8 cellular contexts compared by ENCODE assay signal in the genomic region with DNA sequence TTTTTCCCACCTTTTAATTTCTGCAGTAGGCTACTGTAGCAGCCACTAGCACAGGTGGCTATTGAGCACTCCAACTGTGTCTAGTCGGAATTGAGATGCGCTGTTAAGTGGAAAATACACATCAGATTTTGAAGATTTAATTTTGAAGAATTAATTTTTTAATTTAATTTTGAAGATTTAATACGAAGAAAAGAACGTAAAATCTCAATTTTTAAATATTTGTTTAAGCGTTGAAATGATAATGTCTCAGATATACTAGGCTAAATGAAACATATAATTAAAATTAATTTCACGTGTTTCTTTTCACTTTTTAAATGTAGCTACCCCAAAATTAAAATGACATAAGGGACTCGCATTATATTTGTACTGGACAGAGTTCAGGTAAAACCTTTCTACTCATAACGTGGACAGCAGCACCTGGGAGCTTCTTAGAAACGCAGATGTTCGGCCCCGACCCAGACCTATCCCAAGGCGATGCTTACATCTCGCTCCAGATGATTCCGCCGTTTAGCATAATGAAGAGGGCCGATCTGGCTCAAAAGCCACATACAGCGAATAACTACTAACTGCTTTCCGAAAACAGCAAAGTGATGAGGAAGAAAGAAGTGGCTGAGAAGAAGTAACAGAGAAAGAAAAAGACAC. TPM values are rescaled to one million over a fixed set of nuclear protein-coding genes. Genes with fewer than 3 reads are reported as not detected.
A peak's percentile ranks its signal among the peaks of the same experiment; 100 is the strongest.
DNase-seq lines count a peak whose midpoint lies in the region; ATAC-seq and TF ChIP-seq lines count a peak whose summit lies in the region.

No MANE protein-coding gene starts in this region.

- no peaks in the 10 kb centered on the region for H3K9me3 Mint-ChIP-seq in T-helper 1 cell treated with Interleukin-12 subunit alpha and Interleukin-12 subunit beta and Interleukin-4 antibody, amounts not matched to agents 30 μg/mL and 1 μg/mL, for 36 hours
- peaks cover 10% of the 10 kb centered on the region for H3K9me3 Mint-ChIP-seq in dendritic cell treated with granulocyte-macrophage colony-stimulating factor and Interleukin-4, amounts not matched to agents 40 ng/mL and 50 ng/mL, for 4 days

- H3K4me1 Mint-ChIP-seq in T-helper 1 cell treated with Interleukin-12 subunit alpha and Interleukin-12 subunit beta and Interleukin-4 antibody, amounts not matched to agents 30 μg/mL and 1 μg/mL, for 36 hours (ENCODE audit: low read depth) = peaks cover 17% of the 10 kb centered on the region
- peaks cover 33% of the 10 kb centered on the region for H3K4me1 Mint-ChIP-seq in dendritic cell treated with granulocyte-macrophage colony-stimulating factor and Interleukin-4, amounts not matched to agents 40 ng/mL and 50 ng/mL, for 4 days (ENCODE audit: low read depth)

- H3K4me3 ChIP-seq in mucosa of descending colon = peak overlapping the region; percentile 5

- peaks cover 14% of the 10 kb centered on the region for H3K4me1 ChIP-seq in mucosa of descending colon (ENCODE audit: low read depth)

- peak overlapping the region; percentile 87 for H3K4me3 Mint-ChIP-seq in T-helper 1 cell treated with Interleukin-12 subunit alpha and Interleukin-12 subunit beta and Interleukin-4 antibody, amounts not matched to agents 30 μg/mL and 1 μg/mL, for 36 hours
- peak overlapping the region; percentile 94 for H3K4me3 Mint-ChIP-seq in dendritic cell treated with granulocyte-macrophage colony-stimulating factor and Interleukin-4, amounts not matched to agents 40 ng/mL and 50 ng/mL, for 4 days

- H3K27ac Mint-ChIP-seq in T-helper 1 cell treated with Interleukin-12 subunit alpha and Interleukin-12 subunit beta and Interleukin-4 antibody, amounts not matched to agents 30 μg/mL and 1 μg/mL, for 36 hours = peak overlapping the region; percentile 88
- H3K27ac Mint-ChIP-seq in dendritic cell treated with granulocyte-macrophage colony-stimulating factor and Interleukin-4, amounts not matched to agents 40 ng/mL and 50 ng/mL, for 4 days = peak overlapping the region; percentile 86

- peaks cover 23% of the 10 kb centered on the region for H3K27me3 Mint-ChIP-seq in T-helper 1 cell treated with Interleukin-12 subunit alpha and Interleukin-12 subunit beta and Interleukin-4 antibody, amounts not matched to agents 30 μg/mL and 1 μg/mL, for 36 hours (ENCODE audit: low read depth)
- H3K27me3 Mint-ChIP-seq in dendritic cell treated with granulocyte-macrophage colony-stimulating factor and Interleukin-4, amounts not matched to agents 40 ng/mL and 50 ng/mL, for 4 days = no peaks in the 10 kb centered on the region

- no peak for TF ChIP-seq CTCF in mucosa of descending colon (IDR thresholded peaks at IDR 0.05)

- DNase-seq in T-helper 1 cell (no peak), NCI-H524 treated with DMSO at 0.1 percent for 48 hours (lab: John Stamatoyannopoulos, UW) (peak; percentile 49), mucosa of descending colon (peak in 1 of 3 donors; percentile 46), cerebellar nuclear complex (lab: John Stamatoyannopoulos, UW) (no peak), COLO829 (ENCODE audit: low spot score) (no peak), occipital lobe (lab: John Stamatoyannopoulos, UW) (no peak)

- ATAC-seq in mucosa of descending colon = no peak

- H3K36me3 ChIP-seq in mucosa of descending colon (ENCODE audit: low read depth) = no peaks in the 10 kb centered on the region

- intact Hi-C loops in dendritic cell treated with granulocyte-macrophage colony-stimulating factor and Interleukin-4, amounts not matched to agents 40 ng/mL and 50 ng/mL, for 4 days (cut with micrococcal nuclease) = loop anchor here (1.0 to 5.0 kb wide), 2 partner anchors 261 to 274 kb away; partner anchors contain the start of gene ATP5PO
- intact Hi-C loops in mucosa of descending colon (cut with DNase I, micrococcal nuclease) = loop anchor here in 1 of 2 donors (10.0 kb wide), 1 partner anchor 254 kb away; no protein-coding TSS in a partner anchor

- no peaks in the 10 kb centered on the region for H3K9me3 ChIP-seq in mucosa of descending colon

- H3K36me3 Mint-ChIP-seq in T-helper 1 cell treated with Interleukin-12 subunit alpha and Interleukin-12 subunit beta and Interleukin-4 antibody, amounts not matched to agents 30 μg/mL and 1 μg/mL, for 36 hours (ENCODE audit: low read depth) = peaks cover 4% of the 10 kb centered on the region
- peaks cover 41% of the 10 kb centered on the region for H3K36me3 Mint-ChIP-seq in dendritic cell treated with granulocyte-macrophage colony-stimulating factor and Interleukin-4, amounts not matched to agents 40 ng/mL and 50 ng/mL, for 4 days (ENCODE audit: low read depth)

RNA-seq across cellular contexts. Expression of gene CRYZL1, which starts 0.7 kb away (rescaled TPM):
- total RNA-seq in mucosa of descending colon (10 to 100 TPM; 33.1 to 55.5 (median 34.0) TPM), occipital lobe (73.2 TPM)

RNA-seq across cellular contexts. Expression of gene ITSN1, which starts 1.5 kb away (rescaled TPM):
- total RNA-seq in mucosa of descending colon = 10 to 100 TPM; 35.6 to 54.8 (median 45.3) TPM
- total RNA-seq in occipital lobe = 77.8 TPM

RNA-seq across cellular contexts. Expression of gene DONSON, which starts 52.3 kb away (rescaled TPM):
- total RNA-seq in mucosa of descending colon = 10 to 100 TPM in 1 of 3 donors, 1 to 10 TPM in 2; 7.6 to 10.5 (median 9.6) TPM
- total RNA-seq in occipital lobe = 21.7 TPM
